ENCODE assay signal across 14 cellular contexts in the genomic region with DNA sequence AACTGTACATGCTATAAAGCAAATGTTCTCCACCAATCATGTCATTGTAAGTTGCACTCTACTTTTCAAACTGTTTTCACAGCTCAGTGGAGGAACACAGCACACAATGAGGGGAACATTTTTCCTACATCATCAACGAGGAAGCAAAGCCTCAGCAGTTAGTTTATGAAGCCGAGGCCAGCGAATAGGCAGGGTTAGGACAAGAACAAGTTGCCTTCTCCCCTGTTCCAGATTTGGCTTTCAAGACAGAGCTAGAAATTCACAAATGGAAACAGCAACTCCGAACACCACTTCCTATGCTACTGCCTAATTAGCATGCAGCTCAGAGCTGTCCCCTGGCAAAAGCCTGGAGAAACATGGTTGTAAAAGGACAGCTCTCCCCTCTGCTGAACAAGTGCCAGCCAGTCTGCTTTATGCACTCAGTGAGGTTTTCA. TPM values are rescaled to one million over a fixed set of nuclear protein-coding genes. Genes with fewer than 3 reads are reported as not detected.
A peak's percentile ranks its signal among the peaks of the same experiment; 100 is the strongest.
DNase-seq lines count a peak whose midpoint lies in the region; ATAC-seq and TF ChIP-seq lines count a peak whose summit lies in the region.
"Had no signal": no experiment of that assay in that cellular context is flagged by ENCODE, and none has a peak within 500 bp of the region (broad histone marks: within the 10 kb centered on the region; RNA-seq: fewer than 3 reads in every experiment).

No MANE protein-coding gene starts in this region.

- no peak overlapping the region for H3K27ac Mint-ChIP-seq in stimulated activated memory B cell treated with anti-CD40 and anti-IgM and Interleukin-4, amounts not matched to agents 10 μg/mL and 1 μg/mL and 100 μg/mL, for 72 hours
- H3K27ac Mint-ChIP-seq: effector memory CD8-positive, alpha-beta T cell had no signal

- H3K36me3 ChIP-seq in Loucy (ENCODE audit: insufficient read depth, low read length) (no peaks in the 10 kb centered on the region), testis (ENCODE audit: low read depth, missing control alignments) (no peaks in the 10 kb centered on the region)
- H3K36me3 ChIP-seq in effector memory CD4-positive, alpha-beta T cell (ENCODE audit: control insufficient read depth, insufficient read depth, low read length): no peaks in the 10 kb centered on the region
- H3K36me3 ChIP-seq: lower lobe of right lung had no signal

- no peaks in the 10 kb centered on the region for H4K20me1 ChIP-seq in Loucy (ENCODE audit: insufficient read depth, low read length, poor library complexity, severe bottlenecking)

- no peaks in the 10 kb centered on the region for H3K9me2 ChIP-seq in Loucy (replicated peaks; ENCODE audit: low read depth, low read length)

- H2AFZ ChIP-seq in Loucy (ENCODE audit: low read length): peak overlapping the region; percentile 41

- no peaks in the 10 kb centered on the region for H3K79me2 ChIP-seq in Loucy (ENCODE audit: insufficient read depth, low read length)

- TF ChIP-seq CTCF in Loucy (conservative IDR thresholded peaks at IDR 0.05; ENCODE audit: low read length) (no peak), testis (IDR thresholded peaks at IDR 0.05) (no peak)

- H3K9me3 ChIP-seq in Loucy (ENCODE audit: insufficient read depth, low read depth, low read length) (no peaks in the 10 kb centered on the region), testis (no peaks in the 10 kb centered on the region)
- H3K9me3 ChIP-seq in effector memory CD4-positive, alpha-beta T cell (ENCODE audit: control insufficient read depth, low read length): no peaks in the 10 kb centered on the region
- H3K9me3 ChIP-seq: lower lobe of right lung had no signal

- no peaks in the 10 kb centered on the region for H3K4me1 Mint-ChIP-seq in stimulated activated memory B cell treated with anti-CD40 and anti-IgM and Interleukin-4, amounts not matched to agents 10 μg/mL and 1 μg/mL and 100 μg/mL, for 72 hours

- no peak overlapping the region for H3K4me2 ChIP-seq in Loucy (ENCODE audit: low read depth, low read length, poor library complexity, severe bottlenecking)

- H3K9me3 Mint-ChIP-seq in stimulated activated memory B cell treated with anti-CD40 and anti-IgM and Interleukin-4, amounts not matched to agents 10 μg/mL and 1 μg/mL and 100 μg/mL, for 72 hours: no peaks in the 10 kb centered on the region
- H3K9me3 Mint-ChIP-seq: effector memory CD8-positive, alpha-beta T cell had no signal

- H3K4me3 ChIP-seq in Loucy (ENCODE audit: low read length, poor library complexity, severe bottlenecking) (no peak overlapping the region), testis (no peak overlapping the region)
- no peak overlapping the region for H3K4me3 ChIP-seq in effector memory CD4-positive, alpha-beta T cell (ENCODE audit: insufficient read depth, low read depth, low read length, poor library complexity, severe bottlenecking)
- H3K4me3 ChIP-seq: lower lobe of right lung had no signal

- H3K27me3 ChIP-seq in Loucy (ENCODE audit: insufficient read depth, low read length, poor library complexity, severe bottlenecking) (no peaks in the 10 kb centered on the region), testis (no peaks in the 10 kb centered on the region)
- no peaks in the 10 kb centered on the region for H3K27me3 ChIP-seq in effector memory CD4-positive, alpha-beta T cell (replicated peaks; ENCODE audit: control insufficient read depth, insufficient read depth, low read length, poor library complexity, severe bottlenecking)

- no peak for ATAC-seq in stimulated activated naive CD8-positive, alpha-beta T cell treated with anti-CD3 and anti-CD28 coated beads, Interleukin-15, Interleukin-2, amounts not matched to agents 100 U/mL and 50 U/mL, for 24 hours
- ATAC-seq in stimulated activated memory B cell treated with anti-CD40 and anti-IgM and Interleukin-4, amounts not matched to agents 10 μg/mL and 1 μg/mL and 100 μg/mL, for 72 hours: no peak
- ATAC-seq: effector memory CD8-positive, alpha-beta T cell; lower lobe of right lung had no signal

- H3K36me3 Mint-ChIP-seq in stimulated activated memory B cell treated with anti-CD40 and anti-IgM and Interleukin-4, amounts not matched to agents 10 μg/mL and 1 μg/mL and 100 μg/mL, for 72 hours: no peaks in the 10 kb centered on the region

- peak; percentile 27 for DNase-seq in cerebellar cortex (ENCODE audit: low spot score)
- DNase-seq in medulla oblongata (ENCODE audit: extremely low spot score): peak; percentile 95
- DNase-seq in testis: peak; percentile 61
- no peak for DNase-seq in effector memory CD4-positive, alpha-beta T cell
- DNase-seq in stimulated activated naive CD8-positive, alpha-beta T cell treated with anti-CD3 and anti-CD28 coated beads, Interleukin-15, Interleukin-2, amounts not matched to agents 100 U/mL and 50 U/mL, for 24 hours: no peak
- no peak for DNase-seq in ureter (ENCODE audit: low spot score)
- DNase-seq: activated CD8-positive, alpha-beta memory T cell treated with anti-CD3 and anti-CD28 coated beads, Interleukin-2, amount 50 U/mL, for 48 hours; effector memory CD8-positive, alpha-beta T cell; lower lobe of right lung; NCI-H1694 treated with DMSO at 0.1 percent for 48 hours; stimulated activated CD4-positive, alpha-beta T cell treated with anti-CD3 and anti-CD28 coated beads, Interleukin-4, amount 100 ng/mL, for 4 hours; SW 1271 had no signal

- WGBS in testis, 2 donors: 16 to 32% methylated on average over 4 of the region's 4 CpGs

- peak overlapping the region; percentile 68 to 75 for H3K27ac ChIP-seq in testis
- H3K27ac ChIP-seq in effector memory CD4-positive, alpha-beta T cell (ENCODE audit: insufficient read depth, low read length, poor library complexity, severe bottlenecking): no peak overlapping the region
- H3K27ac ChIP-seq: lower lobe of right lung had no signal

- no peaks in the 10 kb centered on the region for H3F3A ChIP-seq in Loucy (ENCODE audit: low read depth)

- TF ChIP-seq POLR2A in testis (IDR thresholded peaks at IDR 0.05): no peak

- H3K9ac ChIP-seq in Loucy (ENCODE audit: low read depth, low read length, poor library complexity, severe bottlenecking): no peak overlapping the region

- H3K27me3 Mint-ChIP-seq in stimulated activated memory B cell treated with anti-CD40 and anti-IgM and Interleukin-4, amounts not matched to agents 10 μg/mL and 1 μg/mL and 100 μg/mL, for 72 hours: no peaks in the 10 kb centered on the region
- H3K27me3 Mint-ChIP-seq: effector memory CD8-positive, alpha-beta T cell had no signal

- intact Hi-C loops in testis (cut with DNase I; ENCODE audit: low total_unique reads): no loop called here

- H3K4me1 ChIP-seq in Loucy (ENCODE audit: insufficient read depth, low read length, poor library complexity, severe bottlenecking) (peaks cover 2% of the 10 kb centered on the region), testis (peaks cover 22% of the 10 kb centered on the region)
- no peaks in the 10 kb centered on the region for H3K4me1 ChIP-seq in effector memory CD4-positive, alpha-beta T cell (ENCODE audit: control insufficient read depth, insufficient read depth, low read length, poor library complexity, severe bottlenecking)

- H3K4me3 Mint-ChIP-seq in stimulated activated memory B cell treated with anti-CD40 and anti-IgM and Interleukin-4, amounts not matched to agents 10 μg/mL and 1 μg/mL and 100 μg/mL, for 72 hours: no peak overlapping the region
- H3K4me3 Mint-ChIP-seq: effector memory CD8-positive, alpha-beta T cell had no signal

RNA-seq across cellular contexts. Expression of gene ITGB8, which starts 19.8 kb away (rescaled TPM):
- total RNA-seq in testis: 100 to 1,000 TPM; 104 to 111 TPM
- 9.5 TPM for polyA plus RNA-seq in testis (ENCODE audit: insufficient read depth, low read depth, low replicate concordance)
- total RNA-seq in ureter: 48.5 TPM

Comparison
In these comparisons a context has a peak if more than half of its experiments do, and no peak if none do; other contexts are left out.
1. DNase-seq: peak in cerebellar cortex (single experiment), medulla oblongata (single experiment) and testis (single experiment); none in effector memory CD4-positive, alpha-beta T cell (0 of 3), stimulated activated naive CD8-positive, alpha-beta T cell treated with anti-CD3 and anti-CD28 coated beads, Interleukin-15, Interleukin-2, amounts not matched to agents 100 U/mL and 50 U/mL, for 24 hours (single experiment) and ureter (single experiment).